In the genomic region with DNA sequence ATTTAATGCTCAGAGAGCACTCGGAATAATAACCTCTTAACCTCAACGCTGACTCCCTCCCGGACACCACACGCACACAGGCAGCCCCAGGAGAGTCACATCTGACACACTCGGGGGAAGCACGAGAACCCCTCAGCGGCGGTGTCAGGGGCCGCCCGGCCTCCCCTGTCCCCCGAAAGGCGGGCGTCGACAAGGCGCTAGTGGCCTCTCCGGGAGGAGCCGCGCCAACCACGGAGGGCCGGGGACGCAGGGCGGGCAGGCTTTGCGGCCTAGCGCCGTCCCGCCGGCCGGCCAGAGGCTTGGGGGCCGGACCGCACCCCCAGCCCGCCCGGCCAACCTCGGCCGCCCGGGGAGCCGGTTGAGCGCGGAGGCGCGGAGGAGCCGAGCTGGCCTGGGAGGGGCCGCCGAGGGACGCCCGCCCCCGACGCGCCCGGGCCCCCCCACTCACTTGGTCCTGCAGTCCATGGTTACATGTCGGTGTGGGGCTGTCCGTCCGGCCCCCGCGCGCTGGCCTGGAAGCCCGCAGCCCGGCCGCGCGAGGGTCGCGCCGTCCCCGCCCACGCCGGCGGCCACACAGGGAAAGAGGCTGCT, we compare ENCODE assay signal across 8 cellular contexts. TPM values are rescaled to one million over a fixed set of nuclear protein-coding genes. Genes with fewer than 3 reads are reported as not detected.
DNase-seq lines count a peak whose midpoint lies in the region; ATAC-seq and TF ChIP-seq lines count a peak whose summit lies in the region.

No MANE protein-coding gene starts in this region.

- no peak for TF ChIP-seq EP300 in stomach (IDR thresholded peaks at IDR 0.05)

- TF ChIP-seq CTCF in stomach (IDR thresholded peaks at IDR 0.05) = no peak

- peak overlapping the region; percentile 72 to 87 (median 82) for H3K4me3 ChIP-seq in stomach

- 0 to 1% (median 0%) methylated on average over 7 to 67 of the region's 67 CpGs for WGBS in stomach, 5 donors

- H3K4me3 Mint-ChIP-seq in naive thymus-derived CD8-positive, alpha-beta T cell = peak overlapping the region; percentile 79 to 93 (median 88)

- peaks cover 0 to 3% (median 0%) of the 10 kb centered on the region in 3 donors for H3K36me3 Mint-ChIP-seq in naive thymus-derived CD8-positive, alpha-beta T cell

- no peaks in the 10 kb centered on the region for H3K36me3 ChIP-seq in stomach

- POLR2A ChIA-PET in naive thymus-derived CD8-positive, alpha-beta T cell (lab: Charles Lee) = interaction anchor here (0.7 to 1.7 kb wide), 3 partner anchors 73 to 382 kb away, joined by 3 to 6 read pairs (median 4); partner anchors contain the start of genes C1orf53 and NEK7

- intact Hi-C loops in stomach (cut with DNase I; ENCODE audit: low total_unique reads) = no loop called here

- no peaks in the 10 kb centered on the region for H3K27me3 Mint-ChIP-seq in naive thymus-derived CD8-positive, alpha-beta T cell

- H3K9me3 ChIP-seq in stomach = no peaks in the 10 kb centered on the region

- ATAC-seq in HG02571 (IDR thresholded peaks at IDR 0.05; ENCODE audit: unreplicated experiment) = peak; percentile 29
- peak; percentile 67 for ATAC-seq in esophagus mucosa
- peak; percentile 45 for ATAC-seq in naive thymus-derived CD8-positive, alpha-beta T cell

- DNase-seq in NCI-H1092 treated with DMSO at 0.1 percent for 48 hours (lab: John Stamatoyannopoulos, UW) (peak; percentile 14), NCI-H1092 (lab: John Stamatoyannopoulos, UW) (no peak), NCI-H1105 (lab: John Stamatoyannopoulos, UW) (peak; percentile 6), activated T-cell treated with anti-CD3 and anti-CD28 coated beads for 24 hours (ENCODE audit: low read depth) (peak; percentile 44), stomach (peak; percentile 52)
- peak; percentile 22 to 71 (median 41) for DNase-seq in naive thymus-derived CD8-positive, alpha-beta T cell

- H3K4me1 Mint-ChIP-seq in naive thymus-derived CD8-positive, alpha-beta T cell = peaks cover 24 to 74% (median 64%) of the 10 kb centered on the region in 4 donors

- H3K9me3 Mint-ChIP-seq in naive thymus-derived CD8-positive, alpha-beta T cell = peaks cover 0 to 2% (median 0%) of the 10 kb centered on the region in 9 donors

- H3K27ac ChIP-seq in stomach = peak overlapping the region; percentile 86 to 96 (median 92)

- H3K27ac Mint-ChIP-seq in naive thymus-derived CD8-positive, alpha-beta T cell = peak overlapping the region; percentile 76 to 99 (median 93)

- TF ChIP-seq POLR2A in stomach (IDR thresholded peaks at IDR 0.05) = no peak

- H3K4me1 ChIP-seq in stomach = peaks cover 5 to 46% (median 33%) of the 10 kb centered on the region in 4 donors

- no peaks in the 10 kb centered on the region for H3K27me3 ChIP-seq in stomach

RNA-seq across cellular contexts. Expression of gene DENND1B, which starts 0.5 kb away (rescaled TPM):
- total RNA-seq in esophagus mucosa (15.2 TPM), stomach (100 to 1,000 TPM in 1 of 5 donors, 10 to 100 TPM in 4; 12.2 to 435 (median 28.5) TPM)
- total RNA-seq in naive thymus-derived CD8-positive, alpha-beta T cell = 10 to 100 TPM; 10.5 to 14.0 TPM
- 1 to 10 TPM; 5.5 to 9.4 (median 8.0) TPM for polyA plus RNA-seq in naive thymus-derived CD8-positive, alpha-beta T cell
- polyA plus RNA-seq in stomach = 1 to 10 TPM; 2.9 to 4.9 (median 3.0) TPM
